In genomic region chr10:6669269-6669859, GRCh38 we compare ENCODE assay signal across 8 cellular contexts.
A peak's percentile ranks its signal among the peaks of the same experiment; 100 is the strongest.
DNase-seq lines count a peak whose midpoint lies in the region; FAIRE-seq and TF ChIP-seq lines count a peak whose summit lies in the region.

No MANE protein-coding gene starts in this region.

- no peaks in the 10 kb centered on the region for H3K79me1 ChIP-seq in neuronal stem cell (ENCODE audit: low read depth, low read length)

- H3K23ac ChIP-seq in neuronal stem cell (ENCODE audit: low read depth, low read length, poor library complexity): no peak overlapping the region

- no TSS peak for BruUV-seq in endothelial cell of umbilical vein (replicated peaks; lab: Mats Ljungman, UMichigan)

- H2BK120ac ChIP-seq in neuronal stem cell (ENCODE audit: low read depth, low read length): no peak overlapping the region

- H4K91ac ChIP-seq in neuronal stem cell (ENCODE audit: low read depth, low read length, poor library complexity): no peak overlapping the region

- CTCF ChIA-PET in endothelial cell of umbilical vein (lab: Charles Lee): interaction anchor here (0.6 to 3.2 kb wide), 14 partner anchors 9 to 1018 kb away, joined by 3 to 20 read pairs (median 7); partner anchors contain the start of gene SFMBT2

- H2BK15ac ChIP-seq in neuronal stem cell (ENCODE audit: low read length): no peak overlapping the region

- DNase-seq in AG20443 (ENCODE audit: low spot score) (peak; percentile 64), GM13976 (ENCODE audit: low spot score) (peak; percentile 30), OCI-M2 (lab: John Stamatoyannopoulos, UW; ENCODE audit: unreplicated experiment) (peak; percentile 3), endothelial cell of umbilical vein (ENCODE audit: low read depth, low spot score) (peak; percentile 75), neuronal stem cell (ENCODE audit: low spot score) (peak; percentile 17), NCI-H446 treated with DMSO at 0.1 percent for 48 hours (lab: John Stamatoyannopoulos, UW) (no peak)
- DNase-seq in stimulated activated CD4-positive, alpha-beta T cell treated with anti-CD3 and anti-CD28 coated beads, Interleukin-12 subunit alpha, Interleukin-12 subunit beta, amount 100 ng/mL, for 4 hours: no peak
- no peak for DNase-seq in stimulated activated CD4-positive, alpha-beta T cell treated with anti-CD3 and anti-CD28 coated beads, Interleukin-4, amount 100 ng/mL, for 4 hours

- H2BK12ac ChIP-seq in neuronal stem cell (ENCODE audit: low read length): no peak overlapping the region

- H4K20me1 ChIP-seq in endothelial cell of umbilical vein (replicated peaks; ENCODE audit: control insufficient read depth, extremely low read depth, insufficient read depth, low read length): no peaks in the 10 kb centered on the region

- H3K36me3 ChIP-seq in endothelial cell of umbilical vein (ENCODE audit: control insufficient read depth in 2 of 2, extremely low read depth in 1 of 2, insufficient read depth in 2 of 2, low read length in 2 of 2) (no peaks in the 10 kb centered on the region), neuronal stem cell (replicated peaks in 1 of 2; ENCODE audit: control insufficient read depth in 2 of 2, insufficient read depth in 2 of 2, low read length in 2 of 2) (no peaks in the 10 kb centered on the region)

- no peak for TF ChIP-seq POLR2A in endothelial cell of umbilical vein (IDR thresholded peaks at IDR 0.05; ENCODE audit: low read depth, low read length)

- no CpG with 5 or more reads among the region's 5 CpGs for WGBS in neuronal stem cell (ENCODE audit: extremely low coverage in 2 of 2, insufficient read length in 2 of 2, insufficient replicate concordance in 1 of 2), 2 donors

- intact Hi-C loops in endothelial cell of umbilical vein (cut with micrococcal nuclease): loop anchor here (1.0 to 5.0 kb wide), 5 partner anchors 9 to 748 kb away; no protein-coding TSS in a partner anchor

- no peak overlapping the region for H2AK5ac ChIP-seq in neuronal stem cell (ENCODE audit: low read depth, low read length)

- H3K27ac ChIP-seq in endothelial cell of umbilical vein (ENCODE audit: insufficient read depth, low read depth, low read length) (no peak overlapping the region), neuronal stem cell (replicated peaks; ENCODE audit: low read length) (no peak overlapping the region)

- H3K27me3 ChIP-seq in endothelial cell of umbilical vein (ENCODE audit: control insufficient read depth in 2 of 2, insufficient read depth in 2 of 2, low read length in 2 of 2) (peaks cover 0 to 4% of the 10 kb centered on the region in 2 experiments), neuronal stem cell (ENCODE audit: control insufficient read depth in 3 of 3, insufficient read depth in 3 of 3, low read depth in 1 of 3, low read length in 3 of 3) (peaks cover 0 to 12% (median 0%) of the 10 kb centered on the region in 3 experiments)

- no peak overlapping the region for H3K18ac ChIP-seq in neuronal stem cell (ENCODE audit: low read length)

- dilution Hi-C loops in endothelial cell of umbilical vein (cut with MboI; ENCODE audit: extremely low pct_ligation_motif_present, low sequenced_read_pairs): no loop called here

- in situ Hi-C loops in GM13976 (cut with MboI; ENCODE audit: low sequenced_read_pairs, unreplicated experiment): loop anchor here (10.0 to 25.0 kb wide), 2 partner anchors 245 to 743 kb away; partner anchors contain the start of gene SFMBT2

- H3K9ac ChIP-seq in endothelial cell of umbilical vein (replicated peaks; ENCODE audit: extremely low read depth, insufficient read depth, low read length) (no peak overlapping the region), neuronal stem cell (ENCODE audit: low read depth, low read length, poor library complexity) (no peak overlapping the region)

- H4K8ac ChIP-seq in neuronal stem cell (ENCODE audit: low read depth, low read length): no peak overlapping the region

- H3K9me3 ChIP-seq in endothelial cell of umbilical vein (replicated peaks; ENCODE audit: control insufficient read depth, insufficient read depth, low read length): no peaks in the 10 kb centered on the region
- H3K9me3 ChIP-seq in neuronal stem cell (replicated peaks in 1 of 2; ENCODE audit: control insufficient read depth in 2 of 2, insufficient read depth in 1 of 2, low read depth in 1 of 2, low read length in 2 of 2): no peaks in the 10 kb centered on the region

- H3K4ac ChIP-seq in neuronal stem cell (ENCODE audit: low read length): no peak overlapping the region

- H3K14ac ChIP-seq in neuronal stem cell (ENCODE audit: low read length): no peak overlapping the region

- H3K79me2 ChIP-seq in endothelial cell of umbilical vein (ENCODE audit: control insufficient read depth, insufficient read depth, low read length): no peaks in the 10 kb centered on the region

- no peak overlapping the region for H2AFZ ChIP-seq in endothelial cell of umbilical vein (ENCODE audit: low read depth, low read length)
- no peak overlapping the region for H2AFZ ChIP-seq in neuronal stem cell (ENCODE audit: low read length)

- no peaks in the 10 kb centered on the region for H3K9me1 ChIP-seq in endothelial cell of umbilical vein (replicated peaks; ENCODE audit: control insufficient read depth, extremely low read depth, insufficient read depth, low read length)

- peaks cover 11% of the 10 kb centered on the region for H3K4me1 ChIP-seq in endothelial cell of umbilical vein (ENCODE audit: control insufficient read depth, extremely low read depth, insufficient read depth, low read length)
- H3K4me1 ChIP-seq in neuronal stem cell (ENCODE audit: control insufficient read depth in 2 of 2, insufficient read depth in 1 of 2, low read depth in 1 of 2, low read length in 2 of 2): no peaks in the 10 kb centered on the region

- no peak overlapping the region for H2BK5ac ChIP-seq in neuronal stem cell (ENCODE audit: low read length)

- no peak overlapping the region for H3K4me2 ChIP-seq in endothelial cell of umbilical vein (ENCODE audit: insufficient read depth, low read length)
- H3K4me2 ChIP-seq in neuronal stem cell (ENCODE audit: insufficient read depth, low read length, poor library complexity, severe bottlenecking): no peak overlapping the region

- FAIRE-seq in endothelial cell of umbilical vein (lab: Jason Lieb, UNC): peak; percentile 67

- peak; percentile 40 for TF ChIP-seq CTCF in GM13976 (IDR thresholded peaks at IDR 0.05; ENCODE audit: borderline replicate concordance, control extremely low read depth, extremely low read depth, insufficient read depth, missing control alignments)
- peak; percentile 48 to 60 for TF ChIP-seq CTCF in endothelial cell of umbilical vein (IDR thresholded peaks at IDR 0.05; ENCODE audit: extremely low read depth in 1 of 2, insufficient read depth in 1 of 2, low read depth in 1 of 2, low read length in 2 of 2)

- POLR2A ChIA-PET in endothelial cell of umbilical vein (lab: Charles Lee): no interaction called here

- H3K4me3 ChIP-seq in endothelial cell of umbilical vein (replicated peaks in 1 of 3; ENCODE audit: insufficient read depth in 1 of 3, low read depth in 1 of 3, low read length in 3 of 3) (no peak overlapping the region), neuronal stem cell (ENCODE audit: low read length in 2 of 2) (no peak overlapping the region)

TF ChIP-seq in endothelial cell of umbilical vein, 7 proteins besides CTCF, POLR2A, EP300 and RAD21:
- no peak for TF ChIP-seq EZH2 (IDR thresholded peaks at IDR 0.05; ENCODE audit: borderline replicate concordance, low read depth, low read length, severe bottlenecking)
- TF ChIP-seq MAX (IDR thresholded peaks at IDR 0.05; ENCODE audit: insufficient read depth, insufficient read length): no peak
- no peak for TF ChIP-seq POLR2AphosphoS5 (IDR thresholded peaks at IDR 0.05; ENCODE audit: insufficient read depth, low read depth, low read length)
- TF ChIP-seq GATA2 (IDR thresholded peaks at IDR 0.05; ENCODE audit: insufficient read depth, insufficient read length, low read depth, low read length): no peak
- no peak for TF ChIP-seq FOS (IDR thresholded peaks at IDR 0.05; ENCODE audit: borderline replicate concordance, insufficient read depth, low read length)
- TF ChIP-seq JUN (IDR thresholded peaks at IDR 0.05; ENCODE audit: borderline replicate concordance, insufficient read depth, insufficient read length, low read depth): no peak
- no peak for TF ChIP-seq MYC (IDR thresholded peaks at IDR 0.05; ENCODE audit: low read depth, low read length)

Comparison
In these comparisons a context has a peak if more than half of its experiments do, and no peak if none do; other contexts are left out.
1. DNase-seq: peak in AG20443 (single experiment), GM13976 (single experiment), OCI-M2 (single experiment), endothelial cell of umbilical vein (single experiment) and neuronal stem cell (single experiment); none in NCI-H446 treated with DMSO at 0.1 percent for 48 hours (single experiment), stimulated activated CD4-positive, alpha-beta T cell treated with anti-CD3 and anti-CD28 coated beads, Interleukin-12 subunit alpha, Interleukin-12 subunit beta, amount 100 ng/mL, for 4 hours (single experiment) and stimulated activated CD4-positive, alpha-beta T cell treated with anti-CD3 and anti-CD28 coated beads, Interleukin-4, amount 100 ng/mL, for 4 hours (0 of 2).